Comparison of ENCODE assay signal across 14 cellular contexts in genomic region chr4:142566243-142566642, GRCh38.
DNase-seq lines count a peak whose midpoint lies in the region; ATAC-seq, FAIRE-seq and TF ChIP-seq lines count a peak whose summit lies in the region.
"Had no signal": no experiment of that assay in that cellular context is flagged by ENCODE, and none has a peak within 500 bp of the region (broad histone marks: within the 10 kb centered on the region; RNA-seq: fewer than 3 reads in every experiment).

No MANE protein-coding gene starts in this region.

- no peak overlapping the region for H3K27ac ChIP-seq in keratinocyte (ENCODE audit: control insufficient read depth, insufficient read depth, low read length)
- H3K27ac ChIP-seq in transverse colon: peak overlapping the region; percentile 25 to 81 (median 73)
- no peak overlapping the region for H3K27ac ChIP-seq in aorta (ENCODE audit: low read depth in 1 of 2, low read length in 2 of 2)
- H3K27ac ChIP-seq: RWPE1 had no signal

- peaks cover 0 to 2% of the 10 kb centered on the region in 2 donors for H3K9me3 Mint-ChIP-seq in activated T-cell treated with anti-CD3 and anti-CD28 coated beads, Interleukin-2, amount 50 U/mL, for 72 hours
- H3K9me3 Mint-ChIP-seq in activated naive CD8-positive, alpha-beta T cell (ENCODE audit: low read depth): peaks cover 4% of the 10 kb centered on the region
- peaks cover 7% of the 10 kb centered on the region for H3K9me3 Mint-ChIP-seq in progenitor cell of endocrine pancreas (ENCODE audit: low read depth)

- FAIRE-seq in keratinocyte (lab: Jason Lieb, UNC): peak; percentile 62

- DNase-seq in activated T-cell treated with anti-CD3 and anti-CD28 coated beads, Interleukin-2, amount 50 U/mL, for 72 hours: no peak
- DNase-seq in activated T-cell treated with anti-CD3 and anti-CD28 coated beads for 4 hours: no peak
- DNase-seq in keratinocyte (ENCODE audit: low read depth, low spot score): no peak
- no peak for DNase-seq in transverse colon
- DNase-seq in aorta: no peak
- DNase-seq in NCI-H510A treated with DMSO at 0.1 percent for 48 hours (lab: John Stamatoyannopoulos, UW): no peak
- DNase-seq in progenitor cell of endocrine pancreas (ENCODE audit: low spot score, unreplicated experiment): no peak
- DNase-seq: amniotic stem cell, dermis blood vessel endothelial cell, NCI-H1930, NCI-H69, T-helper 9 cell had no signal

- H3K36me3 ChIP-seq in keratinocyte (ENCODE audit: control insufficient read depth in 2 of 2, extremely low read depth in 1 of 2, insufficient read depth in 2 of 2, low read length in 2 of 2) (no peaks in the 10 kb centered on the region), transverse colon (no peaks in the 10 kb centered on the region), aorta (ENCODE audit: control insufficient read depth in 1 of 2, insufficient read depth in 2 of 2, low read length in 1 of 2) (no peaks in the 10 kb centered on the region)

- H3K4me1 ChIP-seq in keratinocyte (ENCODE audit: control insufficient read depth, extremely low read depth, insufficient read depth, low read length) (peaks cover 11% of the 10 kb centered on the region), transverse colon (peaks cover 0 to 25% (median 7%) of the 10 kb centered on the region in 4 donors), aorta (ENCODE audit: control insufficient read depth in 1 of 2, insufficient read depth in 2 of 2, low read length in 2 of 2) (no peaks in the 10 kb centered on the region)

- peak overlapping the region; percentile 91 for H2AFZ ChIP-seq in keratinocyte (ENCODE audit: control insufficient read depth, low read length)

- H3K4me1 Mint-ChIP-seq in activated T-cell treated with anti-CD3 and anti-CD28 coated beads, Interleukin-2, amount 50 U/mL, for 72 hours (ENCODE audit: low read depth): peaks cover 86% of the 10 kb centered on the region
- H3K4me1 Mint-ChIP-seq in activated naive CD8-positive, alpha-beta T cell (ENCODE audit: low read depth): peaks cover 71% of the 10 kb centered on the region
- peaks cover 5% of the 10 kb centered on the region for H3K4me1 Mint-ChIP-seq in progenitor cell of endocrine pancreas (ENCODE audit: low read depth)

- peaks cover 6 to 17% of the 10 kb centered on the region in 2 donors for H3K36me3 Mint-ChIP-seq in activated T-cell treated with anti-CD3 and anti-CD28 coated beads, Interleukin-2, amount 50 U/mL, for 72 hours (ENCODE audit: insufficient read depth in 2 of 2)
- H3K36me3 Mint-ChIP-seq in activated naive CD8-positive, alpha-beta T cell: peaks cover 5% of the 10 kb centered on the region
- H3K36me3 Mint-ChIP-seq in progenitor cell of endocrine pancreas (ENCODE audit: insufficient read depth): no peaks in the 10 kb centered on the region

- H3K79me2 ChIP-seq in keratinocyte (ENCODE audit: control insufficient read depth, insufficient read depth, low read length): no peaks in the 10 kb centered on the region

- H3K4me3 ChIP-seq in keratinocyte (ENCODE audit: control insufficient read depth in 2 of 3, extremely low read depth in 1 of 3, insufficient read depth in 2 of 3, low read depth in 1 of 3, low read length in 3 of 3) (peak overlapping the region in 2 of 3 experiments; percentile 17 to 63), transverse colon (peak overlapping the region in 3 of 4 donors; percentile 4 to 32 (median 7)), aorta (ENCODE audit: low read length in 2 of 2) (no peak overlapping the region)

- peak overlapping the region; percentile 97 for H3K27ac Mint-ChIP-seq in activated T-cell treated with anti-CD3 and anti-CD28 coated beads, Interleukin-2, amount 50 U/mL, for 72 hours
- peak overlapping the region; percentile 95 for H3K27ac Mint-ChIP-seq in activated naive CD8-positive, alpha-beta T cell
- no peak overlapping the region for H3K27ac Mint-ChIP-seq in progenitor cell of endocrine pancreas

- H3K27me3 ChIP-seq in keratinocyte (ENCODE audit: control insufficient read depth, extremely low read depth, insufficient read depth, low read length): no peaks in the 10 kb centered on the region
- H3K27me3 ChIP-seq in transverse colon: no peaks in the 10 kb centered on the region
- H3K27me3 ChIP-seq in aorta (ENCODE audit: control insufficient read depth in 1 of 2, insufficient read depth in 2 of 2, low read length in 1 of 2): no peaks in the 10 kb centered on the region

- in situ Hi-C loops in transverse colon (cut with MboI; ENCODE audit: low pct_ligation_motif_present in 1 of 4, low pct_unique_long_range_greater_than_20kb in 1 of 4, low sequenced_read_pairs in 3 of 4): no loop called here

- intact Hi-C loops in transverse colon (cut with DNase I; ENCODE audit: low total_unique reads) (no loop called here), aorta (cut with DNase I) (loop anchor here in 1 of 2 donors (10.0 kb wide), 2 partner anchors 211 to 249 kb away; no protein-coding TSS in a partner anchor)

- TF ChIP-seq CTCF in keratinocyte (optimal IDR thresholded peaks at IDR 0.05 in 1 of 3, IDR thresholded peaks at IDR 0.05 in 1 of 3, conservative IDR thresholded peaks at IDR 0.05 in 1 of 3; ENCODE audit: extremely low read depth in 1 of 3, insufficient read depth in 2 of 3, low read length in 3 of 3): no peak
- no peak for TF ChIP-seq CTCF in transverse colon (IDR thresholded peaks at IDR 0.05)
- TF ChIP-seq CTCF in progenitor cell of endocrine pancreas (IDR thresholded peaks at IDR 0.05; ENCODE audit: unreplicated experiment): no peak

- TF ChIP-seq EP300 in transverse colon (IDR thresholded peaks at IDR 0.05; ENCODE audit: low read depth): no peak

- H3K9me3 ChIP-seq in keratinocyte (ENCODE audit: control insufficient read depth, low read depth, low read length) (no peaks in the 10 kb centered on the region), transverse colon (no peaks in the 10 kb centered on the region), aorta (ENCODE audit: control insufficient read depth, low read length) (no peaks in the 10 kb centered on the region)

- no peaks in the 10 kb centered on the region for H3K9me1 ChIP-seq in keratinocyte (ENCODE audit: control insufficient read depth, extremely low read depth, insufficient read depth, low read length)

- peak overlapping the region; percentile 89 for H3K4me2 ChIP-seq in keratinocyte (ENCODE audit: control insufficient read depth, extremely low read depth, insufficient read depth, low read depth, low read length)

- no peaks in the 10 kb centered on the region for H3K27me3 Mint-ChIP-seq in activated T-cell treated with anti-CD3 and anti-CD28 coated beads, Interleukin-2, amount 50 U/mL, for 72 hours (ENCODE audit: low read depth)
- no peaks in the 10 kb centered on the region for H3K27me3 Mint-ChIP-seq in activated naive CD8-positive, alpha-beta T cell
- H3K27me3 Mint-ChIP-seq in progenitor cell of endocrine pancreas: no peaks in the 10 kb centered on the region

- no peak for TF ChIP-seq POLR2A in transverse colon (IDR thresholded peaks at IDR 0.05)

- no peak overlapping the region for H3K9ac ChIP-seq in keratinocyte (ENCODE audit: control insufficient read depth, extremely low read depth, insufficient read depth, low read length)

- dilution Hi-C loops in keratinocyte (cut with MboI; ENCODE audit: extremely low pct_ligation_motif_present, low sequenced_read_pairs): loop anchor here (25.0 kb wide), 1 partner anchor 179 kb away; no protein-coding TSS in a partner anchor

- no peak for ATAC-seq in activated T-cell treated with anti-CD3 and anti-CD28 coated beads, Interleukin-2, amount 50 U/mL, for 72 hours (replicated peaks in 1 of 2)
- ATAC-seq in aorta (ENCODE audit: low FRiP score): no peak

- no peaks in the 10 kb centered on the region for H4K20me1 ChIP-seq in keratinocyte (ENCODE audit: control insufficient read depth, extremely low read depth, insufficient read depth, low read length)

- H3K4me3 Mint-ChIP-seq in activated T-cell treated with anti-CD3 and anti-CD28 coated beads, Interleukin-2, amount 50 U/mL, for 72 hours: peak overlapping the region; percentile 77 to 85
- peak overlapping the region; percentile 88 for H3K4me3 Mint-ChIP-seq in activated naive CD8-positive, alpha-beta T cell
- H3K4me3 Mint-ChIP-seq in progenitor cell of endocrine pancreas (ENCODE audit: low read depth): no peak overlapping the region

Comparison
In these comparisons a context has a peak if more than half of its experiments do, and no peak if none do; other contexts are left out.
1. H3K27ac ChIP-seq: peak in transverse colon (4 of 4); none in keratinocyte (single experiment) and aorta (0 of 2).
2. H3K4me3 ChIP-seq: peak in keratinocyte (2 of 3) and transverse colon (3 of 4); none in aorta (0 of 2).